Comparison of ENCODE assay signal across 2 cellular contexts in the genomic region with DNA sequence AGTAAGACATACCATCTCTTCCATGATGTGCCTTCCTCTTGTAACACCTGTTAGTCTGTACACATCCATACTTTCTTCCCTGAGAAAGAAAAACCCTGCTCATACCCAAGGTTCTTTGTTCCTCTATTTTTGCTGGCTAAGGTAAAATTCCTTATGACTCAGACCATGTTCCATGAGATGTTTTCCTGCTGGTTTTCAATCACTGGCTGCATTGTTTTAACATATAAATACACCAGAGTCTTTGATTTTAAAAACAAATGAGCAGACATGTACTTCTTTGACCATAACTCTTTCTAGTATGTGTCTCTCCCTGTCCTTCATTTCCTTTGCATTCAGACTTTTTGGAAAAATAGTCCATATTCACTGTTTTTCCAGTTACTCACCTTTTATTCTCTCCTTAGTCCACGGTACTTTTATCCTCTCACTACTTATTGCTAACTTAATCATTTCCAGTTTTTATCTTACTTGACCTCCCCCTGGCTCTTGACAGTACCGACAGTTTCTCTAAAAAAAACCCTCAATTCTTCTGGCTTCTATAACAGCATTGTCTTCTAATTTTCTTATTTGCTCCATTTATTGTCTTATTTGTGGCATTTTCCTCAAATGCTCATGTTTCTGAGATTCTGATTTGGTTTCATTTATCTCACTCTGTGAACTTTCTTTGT.
TF ChIP-seq lines count a peak whose summit lies in the region.

No MANE protein-coding gene starts in this region.

TF ChIP-seq in H1, 55 proteins besides CTCF, POLR2A, EP300 and RAD21:
- no peak for TF ChIP-seq TCF12 (IDR thresholded peaks at IDR 0.05; ENCODE audit: low read depth, low read length)
- TF ChIP-seq JUN (IDR thresholded peaks at IDR 0.05; ENCODE audit: low read depth, low read length): no peak
- TF ChIP-seq KDM1A (IDR thresholded peaks at IDR 0.05; ENCODE audit: borderline replicate concordance, low read length): no peak
- TF ChIP-seq SAP30 (IDR thresholded peaks at IDR 0.05; ENCODE audit: insufficient read depth, insufficient replicate concordance, low read length): no peak
- no peak for TF ChIP-seq FOSL1 (IDR thresholded peaks at IDR 0.05; ENCODE audit: insufficient read depth, low read depth, low read length)
- peak; percentile 54 for TF ChIP-seq MAFK (IDR thresholded peaks at IDR 0.05; ENCODE audit: low read depth, low read length)
- TF ChIP-seq CBX8 (IDR thresholded peaks at IDR 0.05; ENCODE audit: borderline replicate concordance, low read depth, low read length): no peak
- TF ChIP-seq SUZ12 (IDR thresholded peaks at IDR 0.05; ENCODE audit: low read length): no peak
- no peak for TF ChIP-seq CHD2 (IDR thresholded peaks at IDR 0.05; ENCODE audit: low read length)

TF ChIP-seq in neural cell, 6 proteins besides CTCF, POLR2A, EP300 and RAD21:
- TF ChIP-seq POLR2AphosphoS5 (IDR thresholded peaks at IDR 0.05): no peak
- no peak for TF ChIP-seq EZH2 (IDR thresholded peaks at IDR 0.05; ENCODE audit: borderline replicate concordance, insufficient read depth, low read length, poor library complexity, severe bottlenecking)
- TF ChIP-seq TAF1 (IDR thresholded peaks at IDR 0.05; ENCODE audit: low read depth): no peak
- TF ChIP-seq, protein P1, sequence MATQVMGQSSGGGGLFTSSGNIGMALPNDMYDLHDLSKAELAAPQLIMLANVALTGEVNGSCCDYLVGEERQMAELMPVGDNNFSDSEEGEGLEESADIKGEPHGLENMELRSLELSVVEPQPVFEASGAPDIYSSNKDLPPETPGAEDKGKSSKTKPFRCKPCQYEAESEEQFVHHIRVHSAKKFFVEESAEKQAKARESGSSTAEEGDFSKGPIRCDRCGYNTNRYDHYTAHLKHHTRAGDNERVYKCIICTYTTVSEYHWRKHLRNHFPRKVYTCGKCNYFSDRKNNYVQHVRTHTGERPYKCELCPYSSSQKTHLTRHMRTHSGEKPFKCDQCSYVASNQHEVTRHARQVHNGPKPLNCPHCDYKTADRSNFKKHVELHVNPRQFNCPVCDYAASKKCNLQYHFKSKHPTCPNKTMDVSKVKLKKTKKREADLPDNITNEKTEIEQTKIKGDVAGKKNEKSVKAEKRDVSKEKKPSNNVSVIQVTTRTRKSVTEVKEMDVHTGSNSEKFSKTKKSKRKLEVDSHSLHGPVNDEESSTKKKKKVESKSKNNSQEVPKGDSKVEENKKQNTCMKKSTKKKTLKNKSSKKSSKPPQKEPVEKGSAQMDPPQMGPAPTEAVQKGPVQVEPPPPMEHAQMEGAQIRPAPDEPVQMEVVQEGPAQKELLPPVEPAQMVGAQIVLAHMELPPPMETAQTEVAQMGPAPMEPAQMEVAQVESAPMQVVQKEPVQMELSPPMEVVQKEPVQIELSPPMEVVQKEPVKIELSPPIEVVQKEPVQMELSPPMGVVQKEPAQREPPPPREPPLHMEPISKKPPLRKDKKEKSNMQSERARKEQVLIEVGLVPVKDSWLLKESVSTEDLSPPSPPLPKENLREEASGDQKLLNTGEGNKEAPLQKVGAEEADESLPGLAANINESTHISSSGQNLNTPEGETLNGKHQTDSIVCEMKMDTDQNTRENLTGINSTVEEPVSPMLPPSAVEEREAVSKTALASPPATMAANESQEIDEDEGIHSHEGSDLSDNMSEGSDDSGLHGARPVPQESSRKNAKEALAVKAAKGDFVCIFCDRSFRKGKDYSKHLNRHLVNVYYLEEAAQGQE (IDR thresholded peaks at IDR 0.05; ENCODE audit: borderline replicate concordance): no peak
- TF ChIP-seq MXI1 (conservative IDR thresholded peaks at IDR 0.05; ENCODE audit: poor library complexity, severe bottlenecking): no peak
- TF ChIP-seq SMC3 (conservative IDR thresholded peaks at IDR 0.05; ENCODE audit: poor library complexity): no peak
TF ChIP-seq in neural cell: peak in this region for 0.
